Comparison of ENCODE assay signal across 1 cellular context in the genomic region with DNA sequence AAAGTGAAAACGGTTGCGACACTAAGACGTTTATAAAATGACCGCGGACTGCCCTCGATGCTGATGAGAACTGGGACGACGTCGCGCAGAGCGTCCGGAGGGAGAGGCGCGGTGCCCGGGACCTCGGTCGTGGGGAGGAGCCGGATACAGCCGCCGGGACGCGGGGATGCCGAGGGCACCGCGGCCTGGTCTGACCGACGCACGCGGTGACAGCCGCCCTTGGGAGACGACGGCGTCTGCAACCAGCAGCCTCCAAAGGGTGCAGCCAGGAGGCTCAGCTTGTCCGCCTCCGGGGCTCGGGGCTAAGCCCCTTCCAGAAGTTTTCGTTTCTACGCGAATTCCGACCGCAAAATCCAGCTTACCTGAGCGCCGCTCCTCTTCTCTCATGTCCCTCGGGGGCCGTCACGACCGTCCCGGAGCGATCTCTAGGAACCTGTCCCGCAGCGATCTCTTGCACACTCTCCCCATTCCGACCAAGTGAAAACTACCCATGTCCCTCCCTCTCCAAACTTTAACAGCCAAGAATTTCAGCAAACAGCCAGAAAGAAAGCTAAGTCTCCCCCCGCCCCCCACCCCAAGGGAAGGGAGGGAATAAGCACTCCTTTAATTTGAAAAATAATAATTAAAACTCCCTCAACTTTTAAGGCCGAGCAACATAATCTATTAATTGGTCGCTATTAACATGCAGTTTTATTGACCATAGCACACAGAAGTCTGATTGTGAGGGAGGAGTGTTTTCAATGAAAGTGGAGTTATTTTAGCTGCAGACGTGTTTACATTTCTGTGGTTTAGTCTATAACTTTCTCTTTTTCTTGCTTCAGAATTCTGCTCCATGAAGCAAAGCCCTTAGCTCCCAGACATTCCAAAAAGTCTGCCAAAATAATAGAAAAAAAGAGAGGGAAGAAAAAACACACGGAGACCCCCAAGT.
TF ChIP-seq lines count a peak whose summit lies in the region.

No MANE protein-coding gene starts in this region.

TF ChIP-seq in WTC11, 78 proteins besides CTCF, POLR2A, EP300 and RAD21 (continued from another document):
- TF ChIP-seq, protein P1, sequence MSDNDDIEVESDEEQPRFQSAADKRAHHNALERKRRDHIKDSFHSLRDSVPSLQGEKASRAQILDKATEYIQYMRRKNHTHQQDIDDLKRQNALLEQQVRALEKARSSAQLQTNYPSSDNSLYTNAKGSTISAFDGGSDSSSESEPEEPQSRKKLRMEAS (CRISPR knock-in tag; IDR thresholded peaks at IDR 0.05), result peak; percentile 66; the same call in 1 of the 2 replicates
- TF ChIP-seq ZNF423 (CRISPR knock-in tag; IDR thresholded peaks at IDR 0.05) (peak; percentile 52; the same call in 1 of the 2 replicates), MYBL2 (CRISPR knock-in tag; IDR thresholded peaks at IDR 0.05) (no peak), ETV6 (CRISPR knock-in tag; IDR thresholded peaks at IDR 0.05) (0 out of 2 replicates have a peak, but pooled peaks have one; percentile 20), ZNF232 (CRISPR knock-in tag; IDR thresholded peaks at IDR 0.05) (0 out of 2 replicates have a peak, but pooled peaks have one; percentile 27)
- TF ChIP-seq, protein P2, sequence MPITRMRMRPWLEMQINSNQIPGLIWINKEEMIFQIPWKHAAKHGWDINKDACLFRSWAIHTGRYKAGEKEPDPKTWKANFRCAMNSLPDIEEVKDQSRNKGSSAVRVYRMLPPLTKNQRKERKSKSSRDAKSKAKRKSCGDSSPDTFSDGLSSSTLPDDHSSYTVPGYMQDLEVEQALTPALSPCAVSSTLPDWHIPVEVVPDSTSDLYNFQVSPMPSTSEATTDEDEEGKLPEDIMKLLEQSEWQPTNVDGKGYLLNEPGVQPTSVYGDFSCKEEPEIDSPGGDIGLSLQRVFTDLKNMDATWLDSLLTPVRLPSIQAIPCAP (CRISPR knock-in tag; IDR thresholded peaks at IDR 0.05), result 0 out of 2 replicates have a peak, but pooled peaks have one; percentile 23
- TF ChIP-seq, protein P3, sequence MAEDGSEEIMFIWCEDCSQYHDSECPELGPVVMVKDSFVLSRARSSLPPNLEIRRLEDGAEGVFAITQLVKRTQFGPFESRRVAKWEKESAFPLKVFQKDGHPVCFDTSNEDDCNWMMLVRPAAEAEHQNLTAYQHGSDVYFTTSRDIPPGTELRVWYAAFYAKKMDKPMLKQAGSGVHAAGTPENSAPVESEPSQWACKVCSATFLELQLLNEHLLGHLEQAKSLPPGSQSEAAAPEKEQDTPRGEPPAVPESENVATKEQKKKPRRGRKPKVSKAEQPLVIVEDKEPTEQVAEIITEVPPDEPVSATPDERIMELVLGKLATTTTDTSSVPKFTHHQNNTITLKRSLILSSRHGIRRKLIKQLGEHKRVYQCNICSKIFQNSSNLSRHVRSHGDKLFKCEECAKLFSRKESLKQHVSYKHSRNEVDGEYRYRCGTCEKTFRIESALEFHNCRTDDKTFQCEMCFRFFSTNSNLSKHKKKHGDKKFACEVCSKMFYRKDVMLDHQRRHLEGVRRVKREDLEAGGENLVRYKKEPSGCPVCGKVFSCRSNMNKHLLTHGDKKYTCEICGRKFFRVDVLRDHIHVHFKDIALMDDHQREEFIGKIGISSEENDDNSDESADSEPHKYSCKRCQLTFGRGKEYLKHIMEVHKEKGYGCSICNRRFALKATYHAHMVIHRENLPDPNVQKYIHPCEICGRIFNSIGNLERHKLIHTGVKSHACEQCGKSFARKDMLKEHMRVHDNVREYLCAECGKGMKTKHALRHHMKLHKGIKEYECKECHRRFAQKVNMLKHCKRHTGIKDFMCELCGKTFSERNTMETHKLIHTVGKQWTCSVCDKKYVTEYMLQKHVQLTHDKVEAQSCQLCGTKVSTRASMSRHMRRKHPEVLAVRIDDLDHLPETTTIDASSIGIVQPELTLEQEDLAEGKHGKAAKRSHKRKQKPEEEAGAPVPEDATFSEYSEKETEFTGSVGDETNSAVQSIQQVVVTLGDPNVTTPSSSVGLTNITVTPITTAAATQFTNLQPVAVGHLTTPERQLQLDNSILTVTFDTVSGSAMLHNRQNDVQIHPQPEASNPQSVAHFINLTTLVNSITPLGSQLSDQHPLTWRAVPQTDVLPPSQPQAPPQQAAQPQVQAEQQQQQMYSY (CRISPR knock-in tag; IDR thresholded peaks at IDR 0.05), result no peak
- TF ChIP-seq, protein P4, sequence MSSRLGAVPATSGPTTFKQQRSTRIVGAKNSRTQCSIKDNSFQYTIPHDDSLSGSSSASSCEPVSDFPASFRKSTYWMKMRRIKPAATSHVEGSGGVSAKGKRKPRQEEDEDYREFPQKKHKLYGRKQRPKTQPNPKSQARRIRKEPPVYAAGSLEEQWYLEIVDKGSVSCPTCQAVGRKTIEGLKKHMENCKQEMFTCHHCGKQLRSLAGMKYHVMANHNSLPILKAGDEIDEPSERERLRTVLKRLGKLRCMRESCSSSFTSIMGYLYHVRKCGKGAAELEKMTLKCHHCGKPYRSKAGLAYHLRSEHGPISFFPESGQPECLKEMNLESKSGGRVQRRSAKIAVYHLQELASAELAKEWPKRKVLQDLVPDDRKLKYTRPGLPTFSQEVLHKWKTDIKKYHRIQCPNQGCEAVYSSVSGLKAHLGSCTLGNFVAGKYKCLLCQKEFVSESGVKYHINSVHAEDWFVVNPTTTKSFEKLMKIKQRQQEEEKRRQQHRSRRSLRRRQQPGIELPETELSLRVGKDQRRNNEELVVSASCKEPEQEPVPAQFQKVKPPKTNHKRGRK (CRISPR knock-in tag; IDR thresholded peaks at IDR 0.05; ENCODE audit: borderline replicate concordance), result no peak
